22 cellular contexts compared by ENCODE assay signal in the genomic region with DNA sequence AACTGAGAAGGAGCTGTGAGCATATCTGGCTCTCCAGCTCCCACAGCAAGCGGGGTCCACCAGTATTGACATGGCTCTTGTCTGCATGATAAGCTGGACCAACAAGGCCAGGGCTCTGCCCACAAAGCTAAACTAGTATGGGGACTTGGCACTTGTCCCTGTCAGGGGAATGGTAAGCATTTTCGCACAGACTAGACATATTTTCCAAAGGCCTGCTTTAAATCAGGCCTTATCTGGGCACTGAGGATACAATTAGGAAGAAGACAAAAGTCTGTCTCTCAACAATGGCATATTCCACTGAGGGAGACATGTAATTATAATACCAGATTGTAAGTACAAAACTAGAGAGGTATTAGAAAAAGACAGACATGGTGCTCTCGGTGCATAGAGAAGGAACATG. TPM values are rescaled to one million over a fixed set of nuclear protein-coding genes. Genes with fewer than 3 reads are reported as not detected.
"Had no signal": no experiment of that assay in that cellular context is flagged by ENCODE, and none has a peak within 500 bp of the region (broad histone marks: within the 10 kb centered on the region; RNA-seq: fewer than 3 reads in every experiment).

No MANE protein-coding gene starts in this region.

- H3K36me3 Mint-ChIP-seq: immature natural killer cell had no signal

- H3K36me3 ChIP-seq: right atrium auricular region, SJSA1, stomach, upper lobe of left lung had no signal

- H3K4me3 Mint-ChIP-seq: dendritic cell treated with granulocyte-macrophage colony-stimulating factor and Interleukin-4, amounts not matched to agents 40 ng/mL and 50 ng/mL, for 4 days; nephron progenitor cell had no signal

- DNase-seq: activated CD8-positive, alpha-beta memory T cell treated with anti-CD3 and anti-CD28 coated beads, Interleukin-2, amount 50 U/mL, for 4 hours; activated naive CD4-positive, alpha-beta T cell treated with Interleukin-2 at 50 U/mL for 16 hours; effector memory CD4-positive, alpha-beta T cell; foreskin melanocyte; immature natural killer cell; nephron progenitor cell; stimulated activated CD4-positive, alpha-beta T cell treated with anti-CD3 and anti-CD28 coated beads, Interleukin-4, amount 100 ng/mL, for 24 hours; stomach; testis; upper lobe of left lung had no signal

- H3K4me1 Mint-ChIP-seq: nephron progenitor cell had no signal

- H3K9me3 ChIP-seq: right atrium auricular region, SJSA1, stomach, testis, upper lobe of left lung had no signal

- H3K4me3 ChIP-seq: right atrium auricular region, SJSA1, skin epidermis, stomach, testis, upper lobe of left lung had no signal

- H3K9me3 Mint-ChIP-seq: dendritic cell treated with granulocyte-macrophage colony-stimulating factor and Interleukin-4, amounts not matched to agents 40 ng/mL and 50 ng/mL, for 4 days; nephron progenitor cell had no signal

- H3K27ac Mint-ChIP-seq: dendritic cell treated with granulocyte-macrophage colony-stimulating factor and Interleukin-4, amounts not matched to agents 40 ng/mL and 50 ng/mL, for 4 days; nephron progenitor cell; progenitor cell of endocrine pancreas had no signal

- H3K27me3 ChIP-seq: right atrium auricular region, SJSA1, stomach, testis, upper lobe of left lung had no signal

- H3K27me3 Mint-ChIP-seq: progenitor cell of endocrine pancreas had no signal

- H3K27ac ChIP-seq: right atrium auricular region, SJSA1, skin epidermis, stomach, testis, upper lobe of left lung had no signal

RNA-seq across cellular contexts. Expression of gene CSF2, which starts 32.1 kb away (rescaled TPM):
- total RNA-seq: astrocyte, bronchial epithelial cell, cerebellum, liver, mesenteric fat pad, omental fat pad, progenitor cell of endocrine pancreas, right atrium auricular region, stomach, testis had no signal
- polyA plus RNA-seq: liver, stomach had no signal

RNA-seq across cellular contexts. Expression of gene IL3, which starts 45.2 kb away (rescaled TPM):
- total RNA-seq: astrocyte, bronchial epithelial cell, cerebellum, liver, mesenteric fat pad, omental fat pad, progenitor cell of endocrine pancreas, right atrium auricular region, SJSA1, stomach, upper lobe of left lung had no signal
- polyA plus RNA-seq: adipose tissue, liver, stomach had no signal
